15 cellular contexts compared by ENCODE assay signal in the genomic region with DNA sequence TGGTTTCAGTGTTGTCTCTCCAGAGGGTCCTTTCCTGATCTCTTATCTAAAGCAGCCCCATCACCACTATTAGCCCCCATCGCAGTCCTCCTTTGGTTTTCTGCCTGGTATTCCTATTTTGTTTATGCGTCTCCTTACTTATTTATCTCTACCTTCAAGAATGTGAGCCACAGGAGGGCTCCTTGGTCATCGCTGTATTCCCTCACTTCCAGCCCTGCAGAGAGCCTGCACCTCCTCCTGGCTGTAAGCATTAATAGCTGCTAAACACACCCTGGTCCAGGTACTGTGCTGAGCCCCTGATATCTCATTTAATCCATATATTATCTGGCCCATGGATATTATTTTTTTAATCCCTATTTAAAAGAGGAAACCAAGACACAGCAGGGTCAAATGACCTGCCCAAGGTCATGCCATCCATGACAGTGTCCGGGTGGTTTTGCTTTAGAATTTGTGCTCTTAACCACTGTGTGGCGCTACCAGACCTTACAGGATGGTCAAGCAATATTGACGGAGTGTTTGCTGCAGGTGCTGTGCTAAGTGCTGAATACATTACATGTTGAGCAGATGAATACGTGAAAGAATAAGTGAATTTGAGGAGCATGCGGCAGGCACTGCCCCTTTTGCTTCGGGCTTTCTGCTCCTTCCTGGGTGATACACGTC.
DNase-seq lines count a peak whose midpoint lies in the region; ATAC-seq and TF ChIP-seq lines count a peak whose summit lies in the region.
"Had no signal": no experiment of that assay in that cellular context is flagged by ENCODE, and none has a peak within 500 bp of the region (broad histone marks: within the 10 kb centered on the region; RNA-seq: fewer than 3 reads in every experiment).

No MANE protein-coding gene starts in this region.

- H3K4me1 ChIP-seq in left ventricle myocardium inferior (peaks cover 5% of the 10 kb centered on the region), right cardiac atrium (ENCODE audit: control insufficient read depth, insufficient read depth, low read length) (no peaks in the 10 kb centered on the region), foreskin keratinocyte (peaks cover under 1% of the 10 kb centered on the region)
- H3K4me1 ChIP-seq: right atrium auricular region, upper lobe of left lung had no signal

- H3K4me3 ChIP-seq in left ventricle myocardium inferior: no peak overlapping the region
- H3K4me3 ChIP-seq in right cardiac atrium (ENCODE audit: low read length): no peak overlapping the region
- H3K4me3 ChIP-seq: right atrium auricular region, upper lobe of left lung had no signal

- H3K27me3 Mint-ChIP-seq in activated CD8-positive, alpha-beta memory T cell treated with anti-CD3 and anti-CD28 coated beads, Interleukin-2, amount 10 ng/mL, durations not matched to agents 7 days and 5 days: no peaks in the 10 kb centered on the region
- H3K27me3 Mint-ChIP-seq: central memory CD8-positive, alpha-beta T cell had no signal

- no peaks in the 10 kb centered on the region for H3K9me3 Mint-ChIP-seq in activated CD8-positive, alpha-beta memory T cell treated with anti-CD3 and anti-CD28 coated beads, Interleukin-2, amount 10 ng/mL, durations not matched to agents 7 days and 5 days (ENCODE audit: low read depth)

- 85% methylated on average over 10 of the region's 10 CpGs for WGBS in right cardiac atrium

- H3K36me3 ChIP-seq in left ventricle myocardium inferior: no peaks in the 10 kb centered on the region
- H3K36me3 ChIP-seq: right atrium auricular region, upper lobe of left lung had no signal

- no peak overlapping the region for H3K4me3 Mint-ChIP-seq in activated CD8-positive, alpha-beta memory T cell treated with anti-CD3 and anti-CD28 coated beads, Interleukin-2, amount 10 ng/mL, durations not matched to agents 7 days and 5 days
- H3K4me3 Mint-ChIP-seq: central memory CD8-positive, alpha-beta T cell had no signal

- H3K27ac Mint-ChIP-seq in activated CD8-positive, alpha-beta memory T cell treated with anti-CD3 and anti-CD28 coated beads, Interleukin-2, amount 10 ng/mL, durations not matched to agents 7 days and 5 days: no peak overlapping the region

- H3K27me3 ChIP-seq in left ventricle myocardium inferior (ENCODE audit: low read depth) (peaks cover 53% of the 10 kb centered on the region), right cardiac atrium (ENCODE audit: control insufficient read depth, insufficient read depth) (no peaks in the 10 kb centered on the region), foreskin keratinocyte (peaks cover 2% of the 10 kb centered on the region)
- H3K27me3 ChIP-seq: right atrium auricular region, upper lobe of left lung had no signal

- H3K27ac ChIP-seq in left ventricle myocardium inferior (replicated peaks): no peak overlapping the region
- H3K27ac ChIP-seq in right cardiac atrium (ENCODE audit: low read length): no peak overlapping the region
- H3K27ac ChIP-seq in foreskin keratinocyte: no peak overlapping the region
- H3K27ac ChIP-seq: HL-60, right atrium auricular region, upper lobe of left lung had no signal

- H3K9me3 ChIP-seq in left ventricle myocardium inferior (replicated peaks): no peaks in the 10 kb centered on the region
- H3K9me3 ChIP-seq in right cardiac atrium (ENCODE audit: control insufficient read depth, low read length): no peaks in the 10 kb centered on the region
- H3K9me3 ChIP-seq: right atrium auricular region, upper lobe of left lung had no signal

- H3K36me3 Mint-ChIP-seq in activated CD8-positive, alpha-beta memory T cell treated with anti-CD3 and anti-CD28 coated beads, Interleukin-2, amount 10 ng/mL, durations not matched to agents 7 days and 5 days: no peaks in the 10 kb centered on the region

- no peak for DNase-seq in left ventricle myocardium inferior
- DNase-seq in right cardiac atrium: no peak
- peak; percentile 11 for DNase-seq in RKO (ENCODE audit: low spot score)
- DNase-seq in foreskin keratinocyte: peak in 1 of 2 donors; percentile 26
- no peak for DNase-seq in NCI-H1436 (lab: John Stamatoyannopoulos, UW)
- no peak for DNase-seq in activated CD8-positive, alpha-beta memory T cell treated with anti-CD3 and anti-CD28 coated beads, Interleukin-2, amount 10 ng/mL, durations not matched to agents 7 days and 5 days
- DNase-seq: activated CD4-positive, CD25-positive, alpha-beta regulatory T cell; NCI-H187 treated with DMSO at 0.1 percent for 48 hours; Right ventricle myocardium superior; upper lobe of left lung had no signal

- intact Hi-C loops in left ventricle myocardium inferior (cut with micrococcal nuclease) (no loop called here), right cardiac atrium (cut with DNase I) (no loop called here)

- H3K4me1 Mint-ChIP-seq in activated CD8-positive, alpha-beta memory T cell treated with anti-CD3 and anti-CD28 coated beads, Interleukin-2, amount 10 ng/mL, durations not matched to agents 7 days and 5 days: no peaks in the 10 kb centered on the region
- H3K4me1 Mint-ChIP-seq: central memory CD8-positive, alpha-beta T cell had no signal

- ATAC-seq in right cardiac atrium: no peak
- peak; percentile 16 for ATAC-seq in foreskin keratinocyte
- no peak for ATAC-seq in HG03442 (IDR thresholded peaks at IDR 0.05; ENCODE audit: unreplicated experiment)
- no peak for ATAC-seq in GM21825 (IDR thresholded peaks at IDR 0.05; ENCODE audit: unreplicated experiment)
- no peak for ATAC-seq in activated CD8-positive, alpha-beta memory T cell treated with anti-CD3 and anti-CD28 coated beads, Interleukin-2, amount 10 ng/mL, durations not matched to agents 7 days and 5 days

- TF ChIP-seq CTCF in left ventricle myocardium inferior (IDR thresholded peaks at IDR 0.05; ENCODE audit: borderline replicate concordance) (peak; percentile 24), foreskin keratinocyte (conservative IDR thresholded peaks at IDR 0.05) (no peak)

- CTCF ChIA-PET in activated CD8-positive, alpha-beta memory T cell treated with anti-CD3 and anti-CD28 coated beads, Interleukin-2, amount 10 ng/mL, durations not matched to agents 7 days and 5 days (lab: Charles Lee): no interaction called here
